In genomic region chr15:98599911-98600685, GRCh38 we compare ENCODE assay signal across 8 cellular contexts. TPM values are rescaled to one million over a fixed set of nuclear protein-coding genes. Genes with fewer than 3 reads are reported as not detected.
DNase-seq lines count a peak whose midpoint lies in the region; ATAC-seq and TF ChIP-seq lines count a peak whose summit lies in the region.

No MANE protein-coding gene starts in this region.

- ATAC-seq in GM18861 (IDR thresholded peaks at IDR 0.05; ENCODE audit: unreplicated experiment) (peak; percentile 82), HG02885 (IDR thresholded peaks at IDR 0.05; ENCODE audit: poor library complexity, unreplicated experiment) (peak; percentile 88), T-helper 17 cell (peak; percentile 64), HG03439 (IDR thresholded peaks at IDR 0.05; ENCODE audit: unreplicated experiment) (no peak)
- peak; percentile 94 for ATAC-seq in stimulated activated naive CD8-positive, alpha-beta T cell treated with anti-CD3 and anti-CD28 coated beads, Interleukin-15, Interleukin-2, amounts not matched to agents 100 U/mL and 50 U/mL, for 24 hours

- TF ChIP-seq CTCF in coronary artery (IDR thresholded peaks at IDR 0.05) (no peak), mesothelial cell of epicardium (IDR thresholded peaks at IDR 0.05; ENCODE audit: unreplicated experiment) (no peak)

- H3K27me3 Mint-ChIP-seq in T-helper 17 cell: peaks cover 24% of the 10 kb centered on the region
- peaks cover 2% of the 10 kb centered on the region for H3K27me3 Mint-ChIP-seq in mesothelial cell of epicardium (ENCODE audit: low read depth)

- no peak overlapping the region for H3K27ac ChIP-seq in coronary artery

- peak overlapping the region; percentile 91 for H3K27ac Mint-ChIP-seq in T-helper 17 cell
- H3K27ac Mint-ChIP-seq in mesothelial cell of epicardium: peak overlapping the region; percentile 95

- peak overlapping the region; percentile 92 for H3K4me3 Mint-ChIP-seq in T-helper 17 cell
- peak overlapping the region; percentile 76 for H3K4me3 Mint-ChIP-seq in mesothelial cell of epicardium

- H3K36me3 Mint-ChIP-seq in T-helper 17 cell (ENCODE audit: low read depth) (no peaks in the 10 kb centered on the region), mesothelial cell of epicardium (peaks cover 2% of the 10 kb centered on the region)

- no peaks in the 10 kb centered on the region for H3K9me3 ChIP-seq in T-helper 17 cell (ENCODE audit: control insufficient read depth, low read length, poor library complexity, severe bottlenecking)

- H3K4me1 Mint-ChIP-seq in T-helper 17 cell: peaks cover 9% of the 10 kb centered on the region
- peaks cover 19% of the 10 kb centered on the region for H3K4me1 Mint-ChIP-seq in mesothelial cell of epicardium

- no peak for DNase-seq in T-helper 17 cell
- no peak for DNase-seq in coronary artery (ENCODE audit: low spot score)
- peak in 1 of 2 experiments; percentile 50 for DNase-seq in mesothelial cell of epicardium (ENCODE audit: low spot score in 2 of 2, unreplicated experiment in 2 of 2)
- DNase-seq in stimulated activated naive CD8-positive, alpha-beta T cell treated with anti-CD3 and anti-CD28 coated beads, Interleukin-15, Interleukin-2, amounts not matched to agents 100 U/mL and 50 U/mL, for 24 hours: peak; percentile 51
- no peak for DNase-seq in SKM-1 (lab: John Stamatoyannopoulos, UW; ENCODE audit: unreplicated experiment)

- peak overlapping the region; percentile 73 for H3K4me3 ChIP-seq in coronary artery

- peaks cover 4% of the 10 kb centered on the region for H3K9me3 Mint-ChIP-seq in mesothelial cell of epicardium

RNA-seq across cellular contexts. Expression of gene IGF1R, which starts 48.2 kb away (rescaled TPM):
- 10 to 100 TPM; 13.7 to 27.1 TPM for total RNA-seq in T-helper 17 cell
- total RNA-seq in mesothelial cell of epicardium: 110 to 113 TPM (median 113 TPM) in 3 replicates
